In the genomic region with DNA sequence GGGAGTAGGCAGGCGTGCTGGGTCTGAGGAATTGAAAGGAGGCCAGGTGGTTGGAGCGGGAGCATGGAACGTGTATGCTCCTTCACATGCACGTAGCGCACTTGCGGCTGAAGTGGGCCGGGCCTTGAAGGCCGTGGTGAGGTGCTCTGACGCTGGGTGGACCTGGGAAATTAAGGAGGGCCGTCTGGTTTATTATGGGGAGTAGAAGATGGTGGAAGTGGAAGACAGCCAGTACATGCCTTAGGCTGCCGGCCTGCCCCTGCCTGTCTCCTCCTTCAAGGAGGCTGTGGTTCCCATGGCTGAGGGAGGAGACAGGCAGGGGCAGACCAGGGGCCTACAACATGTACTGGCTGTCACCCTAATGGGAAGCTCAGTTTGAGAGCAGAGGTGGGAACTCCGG, we compare ENCODE assay signal across 1 cellular context.
A peak's percentile ranks its signal among the peaks of the same experiment; 100 is the strongest.
TF ChIP-seq lines count a peak whose summit lies in the region.

No MANE protein-coding gene starts in this region.

TF ChIP-seq in K562, 482 proteins besides CTCF, POLR2A, EP300 and RAD21 (continued from another document):
- TF ChIP-seq POLR2G (IDR thresholded peaks at IDR 0.05; ENCODE audit: low read depth, low read length) (0 out of 2 replicates have a peak, but pooled peaks have one; percentile 37), HMG20A (CRISPR knock-in tag; conservative IDR thresholded peaks at IDR 0.05) (no peak)
- TF ChIP-seq, protein P1, sequence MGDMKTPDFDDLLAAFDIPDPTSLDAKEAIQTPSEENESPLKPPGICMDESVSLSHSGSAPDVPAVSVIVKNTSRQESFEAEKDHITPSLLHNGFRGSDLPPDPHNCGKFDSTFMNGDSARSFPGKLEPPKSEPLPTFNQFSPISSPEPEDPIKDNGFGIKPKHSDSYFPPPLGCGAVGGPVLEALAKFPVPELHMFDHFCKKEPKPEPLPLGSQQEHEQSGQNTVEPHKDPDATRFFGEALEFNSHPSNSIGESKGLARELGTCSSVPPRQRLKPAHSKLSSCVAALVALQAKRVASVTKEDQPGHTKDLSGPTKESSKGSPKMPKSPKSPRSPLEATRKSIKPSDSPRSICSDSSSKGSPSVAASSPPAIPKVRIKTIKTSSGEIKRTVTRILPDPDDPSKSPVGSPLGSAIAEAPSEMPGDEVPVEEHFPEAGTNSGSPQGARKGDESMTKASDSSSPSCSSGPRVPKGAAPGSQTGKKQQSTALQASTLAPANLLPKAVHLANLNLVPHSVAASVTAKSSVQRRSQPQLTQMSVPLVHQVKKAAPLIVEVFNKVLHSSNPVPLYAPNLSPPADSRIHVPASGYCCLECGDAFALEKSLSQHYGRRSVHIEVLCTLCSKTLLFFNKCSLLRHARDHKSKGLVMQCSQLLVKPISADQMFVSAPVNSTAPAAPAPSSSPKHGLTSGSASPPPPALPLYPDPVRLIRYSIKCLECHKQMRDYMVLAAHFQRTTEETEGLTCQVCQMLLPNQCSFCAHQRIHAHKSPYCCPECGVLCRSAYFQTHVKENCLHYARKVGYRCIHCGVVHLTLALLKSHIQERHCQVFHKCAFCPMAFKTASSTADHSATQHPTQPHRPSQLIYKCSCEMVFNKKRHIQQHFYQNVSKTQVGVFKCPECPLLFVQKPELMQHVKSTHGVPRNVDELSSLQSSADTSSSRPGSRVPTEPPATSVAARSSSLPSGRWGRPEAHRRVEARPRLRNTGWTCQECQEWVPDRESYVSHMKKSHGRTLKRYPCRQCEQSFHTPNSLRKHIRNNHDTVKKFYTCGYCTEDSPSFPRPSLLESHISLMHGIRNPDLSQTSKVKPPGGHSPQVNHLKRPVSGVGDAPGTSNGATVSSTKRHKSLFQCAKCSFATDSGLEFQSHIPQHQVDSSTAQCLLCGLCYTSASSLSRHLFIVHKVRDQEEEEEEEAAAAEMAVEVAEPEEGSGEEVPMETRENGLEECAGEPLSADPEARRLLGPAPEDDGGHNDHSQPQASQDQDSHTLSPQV (IDR thresholded peaks at IDR 0.05) = no peak
TF ChIP-seq in K562: peak in this region for 2.
